ENCODE assay signal across 23 cellular contexts in the genomic region with DNA sequence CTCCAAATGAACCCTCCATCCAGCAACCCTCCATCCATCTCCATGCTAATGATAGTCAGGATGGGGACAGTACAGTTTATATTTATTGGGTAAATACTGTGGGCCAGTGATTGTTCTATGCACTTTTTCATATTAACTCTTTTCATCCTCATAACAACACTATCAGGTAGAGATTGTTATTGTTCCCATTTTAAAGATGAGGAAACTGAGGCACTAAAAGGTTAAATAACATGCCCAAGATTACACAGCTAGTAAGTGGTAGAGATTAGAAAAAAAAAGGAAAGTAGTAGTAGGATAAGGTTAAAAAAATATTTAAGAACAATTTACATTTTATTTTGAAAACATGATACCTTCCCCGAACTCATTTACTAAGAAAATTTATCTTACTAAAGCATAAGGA. TPM values are rescaled to one million over a fixed set of nuclear protein-coding genes. Genes with fewer than 3 reads are reported as not detected.
DNase-seq lines count a peak whose midpoint lies in the region; ATAC-seq, FAIRE-seq and TF ChIP-seq lines count a peak whose summit lies in the region.
"Had no signal": no experiment of that assay in that cellular context is flagged by ENCODE, and none has a peak within 500 bp of the region (broad histone marks: within the 10 kb centered on the region; RNA-seq: fewer than 3 reads in every experiment).

No MANE protein-coding gene starts in this region.

- H4K8ac ChIP-seq in mesenchymal stem cell (ENCODE audit: low read length) = no peak overlapping the region

- POLR2A ChIA-PET in A549 (lab: Yijun Ruan, JAX) = no interaction called here

- FAIRE-seq in A549 (lab: Jason Lieb, UNC) = no peak
- FAIRE-seq: A204.1, D721Med, G401.6, GM12891, GM19239 had no signal

- no peak overlapping the region for H2AK5ac ChIP-seq in mesenchymal stem cell (ENCODE audit: low read length, severe bottlenecking)

- H3K27me3 Mint-ChIP-seq in activated naive CD8-positive, alpha-beta T cell = no peaks in the 10 kb centered on the region
- H3K27me3 Mint-ChIP-seq in activated naive CD8-positive, alpha-beta T cell treated with anti-CD3 and anti-CD28 coated beads for 36 hours = no peaks in the 10 kb centered on the region
- H3K27me3 Mint-ChIP-seq in activated T-helper 17 cell treated with anti-CD3 and anti-CD28 coated beads, Interleukin-2, amount 50 U/mL, for 72 hours = no peaks in the 10 kb centered on the region
- H3K27me3 Mint-ChIP-seq: B cell; CD4-positive, alpha-beta T cell had no signal

- H3K79me1 ChIP-seq in mesenchymal stem cell (replicated peaks; ENCODE audit: low read length, poor library complexity, severe bottlenecking) = no peaks in the 10 kb centered on the region

- H3K36me3 Mint-ChIP-seq in activated naive CD8-positive, alpha-beta T cell = peaks cover 6% of the 10 kb centered on the region
- H3K36me3 Mint-ChIP-seq in activated naive CD8-positive, alpha-beta T cell treated with anti-CD3 and anti-CD28 coated beads for 36 hours = no peaks in the 10 kb centered on the region
- H3K36me3 Mint-ChIP-seq in activated T-helper 17 cell treated with anti-CD3 and anti-CD28 coated beads, Interleukin-2, amount 50 U/mL, for 72 hours (ENCODE audit: low read depth) = no peaks in the 10 kb centered on the region

- H3K36me3 ChIP-seq in mesenchymal stem cell (ENCODE audit: control insufficient read depth in 1 of 2, insufficient read depth in 2 of 2, low read depth in 1 of 2, low read length in 2 of 2) = no peaks in the 10 kb centered on the region
- H3K36me3 ChIP-seq: BLaER1 treated with 17β-estradiol and CSF1 and Interleukin-3, amounts not matched to agents 10 nM and 100 nM had no signal

- H3K18ac ChIP-seq in mesenchymal stem cell (ENCODE audit: low read depth in 1 of 2, low read length in 2 of 2) = no peak overlapping the region

- H2BK12ac ChIP-seq in mesenchymal stem cell (ENCODE audit: low read length in 2 of 2) = no peak overlapping the region

- no peak overlapping the region for H3K23ac ChIP-seq in mesenchymal stem cell (ENCODE audit: low read length in 2 of 2)

- H3K27ac ChIP-seq in A549 = no peak overlapping the region
- no peak overlapping the region for H3K27ac ChIP-seq in mesenchymal stem cell (ENCODE audit: low read length, poor library complexity, severe bottlenecking)
- H3K27ac ChIP-seq: BLaER1 treated with 17β-estradiol and CSF1 and Interleukin-3, amounts not matched to agents 10 nM and 100 nM; C4-2B had no signal

- CTCF ChIA-PET in A549 (lab: Yijun Ruan, JAX) = interaction anchor here (1.3 to 2.4 kb wide), 3 partner anchors 13 to 44 kb away, joined by 3 to 7 read pairs (median 5); a partner anchor contains a TSS

- peaks cover 27% of the 10 kb centered on the region; the same call in 2 of the 3 replicates for H3K4me1 ChIP-seq in A549
- H3K4me1 ChIP-seq in mesenchymal stem cell (ENCODE audit: control insufficient read depth, insufficient read depth, low read depth, low read length) = no peaks in the 10 kb centered on the region

- no peak overlapping the region for H3K14ac ChIP-seq in mesenchymal stem cell (ENCODE audit: low read length in 2 of 2)

- TF ChIP-seq POLR2A in A549 (IDR thresholded peaks at IDR 0.05; ENCODE audit: low read length) = no peak

- no peak overlapping the region for H2BK15ac ChIP-seq in mesenchymal stem cell (ENCODE audit: low read depth, poor library complexity, severe bottlenecking)

- H3K9me3 ChIP-seq in A549 (no peaks in the 10 kb centered on the region), mesenchymal stem cell (ENCODE audit: control insufficient read depth, low read length) (no peaks in the 10 kb centered on the region)
- H3K9me3 ChIP-seq: BLaER1 treated with 17β-estradiol and CSF1 and Interleukin-3, amounts not matched to agents 10 nM and 100 nM; Caco-2 had no signal

- no peak overlapping the region for H3K4me3 Mint-ChIP-seq in activated naive CD8-positive, alpha-beta T cell
- no peak overlapping the region for H3K4me3 Mint-ChIP-seq in activated naive CD8-positive, alpha-beta T cell treated with anti-CD3 and anti-CD28 coated beads for 36 hours
- no peak overlapping the region for H3K4me3 Mint-ChIP-seq in activated T-helper 17 cell treated with anti-CD3 and anti-CD28 coated beads, Interleukin-2, amount 50 U/mL, for 72 hours
- H3K4me3 Mint-ChIP-seq: B cell; CD4-positive, alpha-beta T cell; CD8-positive, alpha-beta T cell had no signal

- no peak overlapping the region for H2BK120ac ChIP-seq in mesenchymal stem cell (ENCODE audit: low read depth, low read length)

- H3K27ac Mint-ChIP-seq in activated naive CD8-positive, alpha-beta T cell = peak overlapping the region; percentile 34
- no peak overlapping the region for H3K27ac Mint-ChIP-seq in activated naive CD8-positive, alpha-beta T cell treated with anti-CD3 and anti-CD28 coated beads for 36 hours
- H3K27ac Mint-ChIP-seq in activated T-helper 17 cell treated with anti-CD3 and anti-CD28 coated beads, Interleukin-2, amount 50 U/mL, for 72 hours = peak overlapping the region; percentile 1
- H3K27ac Mint-ChIP-seq: B cell; CD4-positive, alpha-beta T cell; CD8-positive, alpha-beta T cell had no signal

- no peak for TF ChIP-seq RAD21 in A549 (conservative IDR thresholded peaks at IDR 0.05 in 1 of 2, IDR thresholded peaks at IDR 0.05 in 1 of 2)

- H3K4me3 ChIP-seq in A549 (no peak overlapping the region), mesenchymal stem cell (ENCODE audit: insufficient read depth in 1 of 2, low read depth in 1 of 2, low read length in 2 of 2) (no peak overlapping the region)
- H3K4me3 ChIP-seq: BLaER1 treated with 17β-estradiol and CSF1 and Interleukin-3, amounts not matched to agents 10 nM and 100 nM had no signal

- no peak overlapping the region for H2BK5ac ChIP-seq in mesenchymal stem cell (ENCODE audit: low read depth, low read length, poor library complexity, severe bottlenecking)

- no peak overlapping the region for H4K91ac ChIP-seq in mesenchymal stem cell (ENCODE audit: low read length)

- no peak overlapping the region for H3K4ac ChIP-seq in mesenchymal stem cell (ENCODE audit: low read depth in 1 of 2, low read length in 2 of 2)

- no peak overlapping the region for H3K9ac ChIP-seq in mesenchymal stem cell (ENCODE audit: low read length)
- H3K9ac ChIP-seq: BLaER1 treated with 17β-estradiol and CSF1 and Interleukin-3, amounts not matched to agents 10 nM and 100 nM had no signal

- H3K4me2 ChIP-seq in A549 (no peak overlapping the region), mesenchymal stem cell (ENCODE audit: low read length, poor library complexity, severe bottlenecking) (no peak overlapping the region)
- H3K4me2 ChIP-seq: BLaER1 treated with 17β-estradiol and CSF1 and Interleukin-3, amounts not matched to agents 10 nM and 100 nM had no signal

- no peaks in the 10 kb centered on the region for H3K9me3 Mint-ChIP-seq in activated naive CD8-positive, alpha-beta T cell (ENCODE audit: low read depth)
- no peaks in the 10 kb centered on the region for H3K9me3 Mint-ChIP-seq in activated naive CD8-positive, alpha-beta T cell treated with anti-CD3 and anti-CD28 coated beads for 36 hours
- H3K9me3 Mint-ChIP-seq in activated T-helper 17 cell treated with anti-CD3 and anti-CD28 coated beads, Interleukin-2, amount 50 U/mL, for 72 hours = no peaks in the 10 kb centered on the region
- H3K9me3 Mint-ChIP-seq: CD4-positive, alpha-beta T cell; CD8-positive, alpha-beta T cell had no signal

- peaks cover 15 to 25% of the 10 kb centered on the region in 2 experiments for H3K27me3 ChIP-seq in mesenchymal stem cell (ENCODE audit: control insufficient read depth in 1 of 2, insufficient read depth in 1 of 2, low read length in 2 of 2)
- H3K27me3 ChIP-seq: BLaER1 treated with 17β-estradiol and CSF1 and Interleukin-3, amounts not matched to agents 10 nM and 100 nM had no signal

- DNase-seq in activated naive CD8-positive, alpha-beta T cell treated with anti-CD3 and anti-CD28 coated beads for 36 hours = no peak
- DNase-seq in A549 (ENCODE audit: low read depth in 1 of 2, low spot score in 1 of 2) = no peak
- no peak for DNase-seq in mesenchymal stem cell
- DNase-seq in NCI-H2107 (lab: John Stamatoyannopoulos, UW) = no peak
- DNase-seq: 8988T; AML-193; Caco-2; Calu3; CD4-positive, alpha-beta T cell; CD8-positive, alpha-beta T cell; DMS79 treated with DMSO at 0.1 percent for 48 hours; GF-D8 had no signal

- TF ChIP-seq CTCF in A549 (IDR thresholded peaks at IDR 0.05) = no peak

- ATAC-seq in A549 = no peak
- ATAC-seq in activated T-helper 17 cell treated with anti-CD3 and anti-CD28 coated beads, Interleukin-2, amount 50 U/mL, for 72 hours (replicated peaks) = no peak
- ATAC-seq: CD8-positive, alpha-beta T cell had no signal

- 83% methylated on average over 1 of the region's 1 CpG for WGBS in A549 (ENCODE audit: missing lambda C conversion rate)
- 84% methylated on average over 1 of the region's 1 CpG for WGBS in mesenchymal stem cell

- no peak for TF ChIP-seq EP300 in A549 (IDR thresholded peaks at IDR 0.05)

- peaks cover 12% of the 10 kb centered on the region for H3K4me1 Mint-ChIP-seq in activated naive CD8-positive, alpha-beta T cell (ENCODE audit: low read depth)
- peaks cover 12% of the 10 kb centered on the region for H3K4me1 Mint-ChIP-seq in activated naive CD8-positive, alpha-beta T cell treated with anti-CD3 and anti-CD28 coated beads for 36 hours
- H3K4me1 Mint-ChIP-seq in activated T-helper 17 cell treated with anti-CD3 and anti-CD28 coated beads, Interleukin-2, amount 50 U/mL, for 72 hours = no peaks in the 10 kb centered on the region

- no peak overlapping the region for H2AFZ ChIP-seq in mesenchymal stem cell (ENCODE audit: low read depth, low read length)

RNA-seq across cellular contexts. Expression of a gene that starts 21.9 kb away (rescaled TPM):
- 100 to 1,000 TPM; 136 to 139 TPM for total RNA-seq in activated naive CD8-positive, alpha-beta T cell treated with anti-CD3 and anti-CD28 coated beads for 36 hours
- polyA plus RNA-seq in A549 (2011; rRNA removed) = 241 and 260 TPM in 2 replicates
- polyA plus RNA-seq in A549 (2012; cell fraction: cytosol; rRNA removed) = 112 and 123 TPM in 2 replicates
- 60.7 and 203 TPM in 2 replicates for polyA plus RNA-seq in A549 (2012; cell fraction: nucleus; rRNA removed)
- 117 to 124 TPM (median 123 TPM) in 3 replicates for polyA plus RNA-seq in A549 (2017; fragmentation: RNase III; extraction: RNeasy Plus Mini Kit Qiagen cat#74134 plus additional on column Dnase treatment)
- polyA minus RNA-seq in A549 (2011; rRNA and poly(A)+ RNA removed) = 81.6 and 112 TPM in 2 replicates
- 100 to 1,000 TPM; 117 to 147 TPM for total RNA-seq in activated T-helper 17 cell treated with anti-CD3 and anti-CD28 coated beads, Interleukin-2, amount 50 U/mL, for 72 hours
- 68.0 TPM for polyA plus RNA-seq in mesenchymal stem cell (2013, experiment 1 of 2)
- 70.8 TPM for polyA plus RNA-seq in mesenchymal stem cell (2013, experiment 2 of 2)

RNA-seq across cellular contexts. Expression of a gene that starts 43.4 kb away (rescaled TPM):
- under 1 TPM; 0.41 to 0.48 TPM for total RNA-seq in activated naive CD8-positive, alpha-beta T cell treated with anti-CD3 and anti-CD28 coated beads for 36 hours
- 6.3 and 6.6 TPM in 2 replicates for polyA plus RNA-seq in A549 (2011; rRNA removed)
- 0.82 and 0.83 TPM in 2 replicates for polyA plus RNA-seq in A549 (2012; cell fraction: cytosol; rRNA removed)
- polyA plus RNA-seq in A549 (2012; cell fraction: nucleus; rRNA removed) = 1.3 and 2.3 TPM in 2 replicates
- 1.6 to 2.6 TPM (median 2.5 TPM) in 3 replicates for polyA plus RNA-seq in A549 (2017; fragmentation: RNase III; extraction: RNeasy Plus Mini Kit Qiagen cat#74134 plus additional on column Dnase treatment)
- 2.8 and 3.2 TPM in 2 replicates for polyA minus RNA-seq in A549 (2011; rRNA and poly(A)+ RNA removed)
- under 1 TPM; 0.71 to 0.85 TPM for total RNA-seq in activated T-helper 17 cell treated with anti-CD3 and anti-CD28 coated beads, Interleukin-2, amount 50 U/mL, for 72 hours
- polyA plus RNA-seq in mesenchymal stem cell (2013, experiment 1 of 2) = 0.01 TPM
- polyA plus RNA-seq in mesenchymal stem cell (2013, experiment 2 of 2) = not detected
- polyA plus RNA-seq: BJ had no signal

RNA-seq across cellular contexts. Expression of a gene that starts 45.3 kb away (rescaled TPM):
- 10 to 100 TPM; 13.7 to 15.4 TPM for total RNA-seq in activated naive CD8-positive, alpha-beta T cell treated with anti-CD3 and anti-CD28 coated beads for 36 hours
- not detected in 2 replicates for polyA plus RNA-seq in A549 (2011; rRNA removed)
- not detected in 2 replicates for polyA plus RNA-seq in A549 (2012; cell fraction: cytosol; rRNA removed)
- polyA plus RNA-seq in A549 (2012; cell fraction: nucleus; rRNA removed) = 0.01 and 0.04 TPM in 2 replicates
- polyA plus RNA-seq in A549 (2017; fragmentation: RNase III; extraction: RNeasy Plus Mini Kit Qiagen cat#74134 plus additional on column Dnase treatment) = not detected in 3 replicates
- not detected in 2 replicates for polyA minus RNA-seq in A549 (2011; rRNA and poly(A)+ RNA removed)
- total RNA-seq in activated T-helper 17 cell treated with anti-CD3 and anti-CD28 coated beads, Interleukin-2, amount 50 U/mL, for 72 hours = 100 to 1,000 TPM in 1 of 2 donors, 10 to 100 TPM in 1; 97.2 to 107 TPM
- polyA plus RNA-seq in mesenchymal stem cell (2013, experiment 1 of 2) = 0.23 TPM
- polyA plus RNA-seq in mesenchymal stem cell (2013, experiment 2 of 2) = 0.27 TPM
- total RNA-seq: Calu3 had no signal

Comparison
In these comparisons a context has a peak if more than half of its experiments do, and no peak if none do; other contexts are left out.
1. RNA of a gene that starts 45.3 kb away (total RNA-seq): 97.2 to 107 TPM in activated T-helper 17 cell treated with anti-CD3 and anti-CD28 coated beads, Interleukin-2, amount 50 U/mL, for 72 hours; 13.7 to 15.4 TPM in activated naive CD8-positive, alpha-beta T cell treated with anti-CD3 and anti-CD28 coated beads for 36 hours; every median in the first group is over 4 times any median in the second.